ENCODE assay signal across 8 cellular contexts in the genomic region with DNA sequence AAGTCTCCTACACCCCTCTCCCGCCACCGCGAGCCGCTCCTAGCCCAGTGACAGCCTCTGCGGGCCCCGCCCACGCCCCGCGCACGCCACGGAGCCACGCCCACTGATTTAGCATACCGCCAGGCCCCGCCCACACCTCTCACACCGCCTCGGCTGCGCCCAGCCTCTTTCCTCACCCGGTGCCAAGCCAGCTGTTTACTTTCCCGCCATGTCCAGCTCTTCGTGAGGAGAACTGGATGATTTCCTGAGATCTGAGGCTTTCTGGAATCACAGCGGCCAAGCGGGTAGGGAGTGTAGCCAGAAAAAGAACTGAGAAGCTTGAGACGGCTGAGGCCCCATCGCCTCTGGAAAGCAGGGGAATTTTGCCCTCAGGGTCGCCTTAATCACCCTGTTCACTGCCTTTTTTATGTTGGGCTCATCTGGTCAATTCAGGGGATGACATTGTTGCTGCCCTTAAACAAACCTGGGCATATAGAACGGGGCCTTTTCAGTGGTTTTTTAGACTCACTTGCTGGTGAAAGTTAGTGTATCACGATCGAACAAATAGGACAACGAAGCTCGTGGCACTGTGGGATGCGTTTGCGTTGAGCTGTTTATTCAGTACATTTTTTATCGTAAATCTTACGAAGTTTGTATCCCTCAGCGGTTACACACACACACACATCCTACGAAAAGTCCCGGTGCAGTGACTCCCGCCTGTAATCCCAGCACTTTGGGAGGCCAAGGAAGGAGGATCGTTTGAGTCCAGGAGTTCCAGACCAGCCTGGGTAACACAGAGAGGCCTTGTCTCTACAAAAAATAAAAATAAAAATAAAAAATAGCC. TPM values are rescaled to one million over a fixed set of nuclear protein-coding genes. Genes with fewer than 3 reads are reported as not detected.
DNase-seq lines count a peak whose midpoint lies in the region; ATAC-seq, FAIRE-seq and TF ChIP-seq lines count a peak whose summit lies in the region.

A gene with protein sequence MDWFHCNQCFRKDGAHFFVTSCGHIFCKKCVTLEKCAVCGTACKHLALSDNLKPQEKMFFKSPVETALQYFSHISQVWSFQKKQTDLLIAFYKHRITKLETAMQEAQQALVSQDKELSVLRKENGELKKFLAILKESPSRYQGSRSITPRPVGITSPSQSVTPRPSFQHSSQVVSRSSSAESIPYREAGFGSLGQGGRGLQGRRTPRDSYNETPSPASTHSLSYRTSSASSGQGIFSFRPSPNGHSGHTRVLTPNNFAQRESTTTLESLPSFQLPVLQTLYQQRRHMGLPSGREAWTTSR (plus strand): TSS at position 165 of the 823 bp plus-strand sequence. CDS start 2,410 bp downstream, outside the sequence.

- no peak for TF ChIP-seq EP300 in A549 (IDR thresholded peaks at IDR 0.05)

- WGBS in A549 (ENCODE audit: missing lambda C conversion rate): 50% methylated on average over 26 of the region's 39 CpGs

- no peaks in the 10 kb centered on the region for H3K9me2 ChIP-seq in SU-DHL-6 (replicated peaks; ENCODE audit: insufficient read depth, low read length)

- peak within 1 kb of the TSS; percentile 59 for H3K4me3 Mint-ChIP-seq in activated naive CD8-positive, alpha-beta T cell treated with anti-CD3 and anti-CD28 coated beads for 36 hours

- H3K27ac Mint-ChIP-seq in activated naive CD8-positive, alpha-beta T cell treated with anti-CD3 and anti-CD28 coated beads for 36 hours: no peak within 1 kb of the TSS

- TF ChIP-seq RAD21 in A549 (conservative IDR thresholded peaks at IDR 0.05 in 1 of 2, IDR thresholded peaks at IDR 0.05 in 1 of 2): no peak

- H4K20me1 ChIP-seq in SU-DHL-6 (ENCODE audit: low read depth, low read length) (no peaks in the 10 kb centered on the region), osteoblast (ENCODE audit: insufficient read depth, low read length) (no peaks in the 10 kb centered on the region)

- TF ChIP-seq POLR2A in A549 (IDR thresholded peaks at IDR 0.05; ENCODE audit: low read length) (no peak), NB4 (IDR thresholded peaks at IDR 0.05; ENCODE audit: extremely low read depth, insufficient read length) (no peak)

- intact Hi-C loops in Right ventricle myocardium superior (cut with DNase I): no loop called here

- H3K79me2 ChIP-seq in SU-DHL-6 (ENCODE audit: insufficient read depth, low read length): no peaks in the 10 kb centered on the region
- no peaks in the 10 kb centered on the region for H3K79me2 ChIP-seq in osteoblast (ENCODE audit: insufficient read depth, low read length)

- no peaks in the 10 kb centered on the region for H3F3A ChIP-seq in SU-DHL-6 (ENCODE audit: insufficient read depth)

- H3K27me3 Mint-ChIP-seq in activated naive CD8-positive, alpha-beta T cell treated with anti-CD3 and anti-CD28 coated beads for 36 hours: peaks cover 42% of the 10 kb centered on the region

- H3K36me3 ChIP-seq in SU-DHL-6 (ENCODE audit: low read length): no peaks in the 10 kb centered on the region
- H3K36me3 ChIP-seq in osteoblast (ENCODE audit: insufficient read depth, low read length): no peaks in the 10 kb centered on the region

- ATAC-seq in A549 (peak; percentile 100), Right ventricle myocardium superior (ENCODE audit: poor library complexity) (peak; percentile 100)

- H3K9me3 ChIP-seq in A549: no peaks in the 10 kb centered on the region
- no peaks in the 10 kb centered on the region for H3K9me3 ChIP-seq in SU-DHL-6 (ENCODE audit: insufficient read depth, low read length)
- H3K9me3 ChIP-seq in osteoblast (ENCODE audit: low read depth, low read length): no peaks in the 10 kb centered on the region

- peaks cover 3% of the 10 kb centered on the region for H3K4me1 Mint-ChIP-seq in activated naive CD8-positive, alpha-beta T cell treated with anti-CD3 and anti-CD28 coated beads for 36 hours

- H3K4me3 ChIP-seq in A549: peak within 1 kb of the TSS; percentile 28
- H3K4me3 ChIP-seq in NB4 (ENCODE audit: low read depth, low read length): no peak within 1 kb of the TSS
- H3K4me3 ChIP-seq in SU-DHL-6 (ENCODE audit: insufficient read depth, low read length, poor library complexity, severe bottlenecking): no peak within 1 kb of the TSS
- H3K4me3 ChIP-seq in osteoblast (ENCODE audit: insufficient read depth, low read length): peak within 1 kb of the TSS; percentile 64

- H3K27me3 ChIP-seq in SU-DHL-6 (ENCODE audit: low read length) (no peaks in the 10 kb centered on the region), osteoblast (ENCODE audit: insufficient read depth, low read length) (peaks cover 2% of the 10 kb centered on the region)

- DNase-seq in A549 (ENCODE audit: low read depth in 1 of 2, low spot score in 1 of 2) (peak; percentile 79 to 85), GM19240 (ENCODE audit: insufficient read length, low spot score) (peak; percentile 70), NB4 (ENCODE audit: low read depth) (peak; percentile 73), Right ventricle myocardium superior (peak; percentile 96), osteoblast (ENCODE audit: insufficient read length, low spot score, missing footprints) (peak; percentile 96), superior temporal gyrus (ENCODE audit: extremely low spot score) (peak; percentile 76)
- peak; percentile 89 for DNase-seq in activated naive CD8-positive, alpha-beta T cell treated with anti-CD3 and anti-CD28 coated beads for 36 hours

- H2AFZ ChIP-seq in SU-DHL-6 (ENCODE audit: low read depth, low read length, severe bottlenecking): no peak within 1 kb of the TSS
- H2AFZ ChIP-seq in osteoblast (ENCODE audit: low read length): peak within 1 kb of the TSS; percentile 84

- FAIRE-seq in A549 (lab: Jason Lieb, UNC): no peak

- no peak within 1 kb of the TSS for H3K9ac ChIP-seq in SU-DHL-6 (ENCODE audit: low read length)

- H3K4me1 ChIP-seq in A549 (0 out of 3 replicates have a peak, but pooled peaks cover 6% of the 10 kb centered on the region), osteoblast (ENCODE audit: insufficient read depth, low read length) (peaks cover 10% of the 10 kb centered on the region)

- TF ChIP-seq CTCF in A549 (IDR thresholded peaks at IDR 0.05) (no peak), NB4 (IDR thresholded peaks at IDR 0.05; ENCODE audit: low read depth, low read length) (no peak), SU-DHL-6 (IDR thresholded peaks at IDR 0.05; ENCODE audit: insufficient read depth, low read length, poor library complexity, severe bottlenecking) (no peak), osteoblast (IDR thresholded peaks at IDR 0.05; ENCODE audit: extremely low read depth, low read depth, low read length) (no peak)

- no peaks in the 10 kb centered on the region for H3K9me3 Mint-ChIP-seq in activated naive CD8-positive, alpha-beta T cell treated with anti-CD3 and anti-CD28 coated beads for 36 hours

- peak within 1 kb of the TSS in 1 of 2 experiments; percentile 45; a peak in 2 of 6 replicates for H3K27ac ChIP-seq in A549
- no peak within 1 kb of the TSS for H3K27ac ChIP-seq in SU-DHL-6 (ENCODE audit: low read depth, low read length)
- no peak within 1 kb of the TSS for H3K27ac ChIP-seq in osteoblast (ENCODE audit: low read depth, low read length)

- H3K4me2 ChIP-seq in A549: peak within 1 kb of the TSS; percentile 68
- peak within 1 kb of the TSS; percentile 26 for H3K4me2 ChIP-seq in SU-DHL-6 (ENCODE audit: low read depth, low read length, poor library complexity, severe bottlenecking)
- H3K4me2 ChIP-seq in osteoblast (ENCODE audit: insufficient read depth, low read length): peak within 1 kb of the TSS; percentile 75

- CTCF ChIA-PET in A549 (lab: Yijun Ruan, JAX): interaction anchor here (0.8 to 1.1 kb wide), 2 partner anchors 57 to 117 kb away, joined by 3 read pairs; no protein-coding TSS in a partner anchor

- POLR2A ChIA-PET in A549 (lab: Yijun Ruan, JAX): no interaction called here

- no peaks in the 10 kb centered on the region for H3K36me3 Mint-ChIP-seq in activated naive CD8-positive, alpha-beta T cell treated with anti-CD3 and anti-CD28 coated beads for 36 hours

TF ChIP-seq in A549, 52 proteins besides CTCF, POLR2A, EP300 and RAD21:
- TF ChIP-seq, protein P1, sequence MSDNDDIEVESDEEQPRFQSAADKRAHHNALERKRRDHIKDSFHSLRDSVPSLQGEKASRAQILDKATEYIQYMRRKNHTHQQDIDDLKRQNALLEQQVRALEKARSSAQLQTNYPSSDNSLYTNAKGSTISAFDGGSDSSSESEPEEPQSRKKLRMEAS (IDR thresholded peaks at IDR 0.05): peak; percentile 66
- no peak for TF ChIP-seq MAFK (IDR thresholded peaks at IDR 0.05; ENCODE audit: partially characterized antibody)
- TF ChIP-seq ZFP36 (IDR thresholded peaks at IDR 0.05; ENCODE audit: borderline replicate concordance, partially characterized antibody): no peak
- TF ChIP-seq ZNF302 (CRISPR knock-in tag; IDR thresholded peaks at IDR 0.05): no peak
- no peak for TF ChIP-seq MYC (IDR thresholded peaks at IDR 0.05; ENCODE audit: borderline replicate concordance, low read length)
- no peak for TF ChIP-seq GATA3 (IDR thresholded peaks at IDR 0.05; ENCODE audit: borderline replicate concordance)
- TF ChIP-seq, protein P2, sequence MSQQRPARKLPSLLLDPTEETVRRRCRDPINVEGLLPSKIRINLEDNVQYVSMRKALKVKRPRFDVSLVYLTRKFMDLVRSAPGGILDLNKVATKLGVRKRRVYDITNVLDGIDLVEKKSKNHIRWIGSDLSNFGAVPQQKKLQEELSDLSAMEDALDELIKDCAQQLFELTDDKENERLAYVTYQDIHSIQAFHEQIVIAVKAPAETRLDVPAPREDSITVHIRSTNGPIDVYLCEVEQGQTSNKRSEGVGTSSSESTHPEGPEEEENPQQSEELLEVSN (IDR thresholded peaks at IDR 0.05; ENCODE audit: borderline replicate concordance, low read depth): peak; percentile 93

RNA-seq across cellular contexts. Expression of the gene that starts here (rescaled TPM):
- polyA plus RNA-seq in A549 (2011; rRNA removed): not detected in 2 replicates
- not detected in 2 replicates for polyA plus RNA-seq in A549 (2012; cell fraction: cytosol; rRNA removed)
- polyA plus RNA-seq in A549 (2012; cell fraction: nucleus; rRNA removed): not detected in 2 replicates
- not detected in 3 replicates for polyA plus RNA-seq in A549 (2017; fragmentation: RNase III; extraction: RNeasy Plus Mini Kit Qiagen cat#74134 plus additional on column Dnase treatment)
- polyA minus RNA-seq in A549 (2011; rRNA and poly(A)+ RNA removed): not detected in 2 replicates
- not detected for total RNA-seq in activated naive CD8-positive, alpha-beta T cell treated with anti-CD3 and anti-CD28 coated beads for 36 hours
- total RNA-seq in Right ventricle myocardium superior: not detected
- not detected in 2 replicates for total RNA-seq in osteoblast

Comparison
In these comparisons a context has a peak if more than half of its experiments do, and no peak if none do; other contexts are left out.
1. Peak in DNase-seq, ATAC-seq, H3K4me3 ChIP-seq and H3K4me2 ChIP-seq in A549; RNA of the gene not detected or under 1 TPM.
2. Peak in DNase-seq in activated naive CD8-positive, alpha-beta T cell treated with anti-CD3 and anti-CD28 coated beads for 36 hours; RNA of the gene not detected or under 1 TPM.
3. Peak in DNase-seq and ATAC-seq in Right ventricle myocardium superior; RNA of the gene not detected or under 1 TPM.
4. Peak in DNase-seq, H3K4me3 ChIP-seq and H3K4me2 ChIP-seq in osteoblast; RNA of the gene not detected or under 1 TPM.